In the genomic region with DNA sequence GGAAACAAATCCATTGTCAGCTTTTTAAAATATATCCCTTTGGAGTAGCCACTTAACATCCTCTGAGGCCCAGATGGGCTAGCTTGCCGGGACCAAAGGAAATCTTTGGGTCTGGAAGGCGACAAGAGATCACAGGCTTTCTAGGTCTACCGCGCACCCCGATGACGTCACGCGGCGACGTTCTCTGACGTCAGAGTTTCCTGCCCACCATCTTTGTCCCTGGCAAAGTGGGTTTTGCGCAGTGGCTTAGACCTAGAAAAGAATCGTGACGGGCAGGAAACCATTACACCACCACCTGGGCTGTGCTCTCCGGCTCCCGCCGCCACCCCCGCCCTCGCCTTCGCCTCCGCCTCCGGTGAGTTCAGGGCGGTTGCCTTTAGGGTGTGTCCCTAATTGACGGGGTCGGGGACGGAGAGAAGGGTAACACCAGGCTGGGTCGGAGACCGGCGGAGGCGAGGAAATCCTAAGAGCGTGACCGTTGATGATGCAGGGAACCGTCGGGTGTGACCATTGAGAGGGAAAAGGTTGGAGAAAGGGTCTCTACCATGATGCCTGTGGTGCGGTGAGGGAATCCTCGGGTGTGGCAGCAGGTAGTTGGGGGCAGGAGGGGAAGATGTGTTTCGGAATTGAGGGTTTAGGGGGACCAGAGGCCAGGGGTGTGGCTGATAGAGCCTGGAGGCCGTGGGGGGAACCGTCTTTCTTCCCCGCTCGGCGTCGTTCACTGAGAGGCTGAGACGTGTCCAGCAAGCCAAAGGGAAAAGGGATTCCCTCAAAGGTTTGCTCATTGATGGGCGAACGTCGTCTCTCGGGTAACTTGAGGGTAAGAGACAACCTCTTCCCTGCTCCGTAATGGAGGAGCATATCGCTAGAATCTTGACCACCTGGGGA, we compare ENCODE assay signal across 8 cellular contexts.
DNase-seq lines count a peak whose midpoint lies in the region; ATAC-seq and TF ChIP-seq lines count a peak whose summit lies in the region.

Gene AP2B1 (plus strand): TSS at position 249 of the 888 bp plus-strand sequence. CDS start 6,709 bp downstream, outside the sequence.

- peak; percentile 74 for TF ChIP-seq POLR2A in GM18505 (IDR thresholded peaks at IDR 0.05; ENCODE audit: borderline replicate concordance, extremely low read depth, insufficient read depth, insufficient read length)

- ATAC-seq in GM18505 (IDR thresholded peaks at IDR 0.05; ENCODE audit: unreplicated experiment) (peak; percentile 82), HG02981 (IDR thresholded peaks at IDR 0.05; ENCODE audit: unreplicated experiment) (peak; percentile 87)

- DNase-seq in NCI-H2081 (lab: John Stamatoyannopoulos, UW), result peak; percentile 95 to 99
- DNase-seq in T1000 (lab: John Stamatoyannopoulos, UW), result peak; percentile 90
- DNase-seq in astrocyte of the hippocampus (ENCODE audit: low read depth, low spot score), result peak; percentile 98
- DNase-seq in hippocampal formation (lab: John Stamatoyannopoulos, UW), result peak; percentile 80 to 81
- peak; percentile 99 for DNase-seq in retina
- no peak for DNase-seq in cortex of kidney (lab: John Stamatoyannopoulos, UW)
